9 cellular contexts compared by ENCODE assay signal in genomic region chr21:42040411-42041180, GRCh38. TPM values are rescaled to one million over a fixed set of nuclear protein-coding genes. Genes with fewer than 3 reads are reported as not detected.
DNase-seq lines count a peak whose midpoint lies in the region; ATAC-seq and TF ChIP-seq lines count a peak whose summit lies in the region.
"Had no signal": no experiment of that assay in that cellular context is flagged by ENCODE, and none has a peak within 500 bp of the region (broad histone marks: within the 10 kb centered on the region; RNA-seq: fewer than 3 reads in every experiment).

No MANE protein-coding gene starts in this region.

- CTCF ChIA-PET in BJ (lab: Yijun Ruan, JAX): interaction anchor here (0.6 to 3.3 kb wide), 2 partner anchors 45 to 67 kb away, joined by 3 to 13 read pairs; no protein-coding TSS in a partner anchor

- H3K27ac ChIP-seq in epithelial cell of prostate: peak overlapping the region; percentile 24

- H3K27me3 ChIP-seq in BJ (ENCODE audit: control insufficient read depth, insufficient read depth, low read length): no peaks in the 10 kb centered on the region

- no peak overlapping the region for H3K4me3 ChIP-seq in BJ (ENCODE audit: low read depth, low read length)

- H3K36me3 ChIP-seq in BJ (ENCODE audit: control insufficient read depth, insufficient read depth, low read length): no peaks in the 10 kb centered on the region

- ATAC-seq in omental fat pad (ENCODE audit: low FRiP score): peak; percentile 58
- ATAC-seq: left colon had no signal

- no peak for TF ChIP-seq CTCF in BJ (IDR thresholded peaks at IDR 0.05; ENCODE audit: insufficient read depth, low read depth, low read length)
- no peak for TF ChIP-seq CTCF in omental fat pad (IDR thresholded peaks at IDR 0.05)

- POLR2A ChIA-PET in BJ (lab: Charles Lee): no interaction called here

- DNase-seq in BJ (ENCODE audit: low read depth) (peak; percentile 98), RKO (ENCODE audit: low spot score) (peak; percentile 98), epithelial cell of prostate (ENCODE audit: low read depth, low spot score) (peak; percentile 70), omental fat pad (ENCODE audit: low spot score) (no peak), NCI-H748 (lab: John Stamatoyannopoulos, UW; ENCODE audit: unreplicated experiment) (no peak), NCI-H1417 treated with DMSO at 0.1 percent for 48 hours (lab: John Stamatoyannopoulos, UW) (no peak), KG1 (lab: John Stamatoyannopoulos, UW) (no peak), iPS-NIHi11 (ENCODE audit: low spot score) (no peak)
- DNase-seq: left colon had no signal

RNA-seq across cellular contexts. Expression of gene ZBTB21, which starts 30.4 kb away (rescaled TPM):
- polyA plus RNA-seq in BJ (2011; rRNA removed): 8.1 and 10.7 TPM in 2 replicates
- 14.8 and 15.0 TPM in 2 replicates for polyA minus RNA-seq in BJ (2011; rRNA and poly(A)+ RNA removed)
- 10 to 100 TPM; 11.6 to 27.8 (median 18.9) TPM for total RNA-seq in omental fat pad

RNA-seq across cellular contexts. Expression of gene UMODL1, which starts 30.5 kb away (rescaled TPM):
- polyA plus RNA-seq in BJ (2011; rRNA removed): 0.04 TPM in 1 of 2 replicates, not detected in the other
- 0.09 TPM in 1 of 2 replicates, not detected in the other for polyA minus RNA-seq in BJ (2011; rRNA and poly(A)+ RNA removed)
- total RNA-seq in omental fat pad: not detected

Comparison
In these comparisons a context has a peak if more than half of its experiments do, and no peak if none do; other contexts are left out.
1. DNase-seq: peak in BJ (single experiment), RKO (single experiment) and epithelial cell of prostate (single experiment); none in omental fat pad (single experiment), NCI-H748 (single experiment), NCI-H1417 treated with DMSO at 0.1 percent for 48 hours (single experiment), KG1 (single experiment) and iPS-NIHi11 (single experiment).